In genomic region chr6:147741419-147741818, GRCh38 we compare ENCODE assay signal across 20 cellular contexts.
DNase-seq lines count a peak whose midpoint lies in the region; ATAC-seq and TF ChIP-seq lines count a peak whose summit lies in the region.
"Had no signal": no experiment of that assay in that cellular context is flagged by ENCODE, and none has a peak within 500 bp of the region (broad histone marks: within the 10 kb centered on the region; RNA-seq: fewer than 3 reads in every experiment).

No MANE protein-coding gene starts in this region.

- H3K36me3 ChIP-seq in lower lobe of right lung, result no peaks in the 10 kb centered on the region

- peak; percentile 52 to 63 for ATAC-seq in lower lobe of right lung
- no peak for ATAC-seq in stimulated activated naive B cell treated with anti-CD40 and anti-IgM and Interleukin-4, amounts not matched to agents 10 μg/mL and 1 μg/mL and 100 μg/mL, for 72 hours (replicated peaks)
- ATAC-seq: SK-N-SH treated with all-trans-retinoic acid at 6 μM for 48 hours, T-helper 17 cell had no signal

- H3K27ac ChIP-seq in lower lobe of right lung, result no peak overlapping the region
- H3K27ac ChIP-seq: 22Rv1, GM23248, PC-9 had no signal

- H3K27me3 ChIP-seq in lower lobe of right lung (ENCODE audit: low read depth), result no peaks in the 10 kb centered on the region

- no peaks in the 10 kb centered on the region for H3K4me1 ChIP-seq in lower lobe of right lung

- no peaks in the 10 kb centered on the region for H3K9me3 ChIP-seq in lower lobe of right lung
- H3K9me3 ChIP-seq: Caco-2 had no signal

- intact Hi-C loops in lower lobe of right lung (cut with DNase I), result no loop called here

- no peak overlapping the region for H3K4me3 Mint-ChIP-seq in stimulated activated naive B cell treated with anti-CD40 and anti-IgM and Interleukin-4, amounts not matched to agents 10 μg/mL and 1 μg/mL and 100 μg/mL, for 72 hours
- H3K4me3 Mint-ChIP-seq: T-helper 17 cell had no signal

- no peak overlapping the region for H3K27ac Mint-ChIP-seq in stimulated activated naive B cell treated with anti-CD40 and anti-IgM and Interleukin-4, amounts not matched to agents 10 μg/mL and 1 μg/mL and 100 μg/mL, for 72 hours
- H3K27ac Mint-ChIP-seq: T-helper 17 cell had no signal

- H3K36me3 Mint-ChIP-seq in stimulated activated naive B cell treated with anti-CD40 and anti-IgM and Interleukin-4, amounts not matched to agents 10 μg/mL and 1 μg/mL and 100 μg/mL, for 72 hours, result no peaks in the 10 kb centered on the region

- H3K9me3 Mint-ChIP-seq in stimulated activated naive B cell treated with anti-CD40 and anti-IgM and Interleukin-4, amounts not matched to agents 10 μg/mL and 1 μg/mL and 100 μg/mL, for 72 hours, result peaks cover 0 to 3% of the 10 kb centered on the region in 2 donors

- no peaks in the 10 kb centered on the region for H3K4me1 Mint-ChIP-seq in stimulated activated naive B cell treated with anti-CD40 and anti-IgM and Interleukin-4, amounts not matched to agents 10 μg/mL and 1 μg/mL and 100 μg/mL, for 72 hours
- H3K4me1 Mint-ChIP-seq: T-helper 17 cell had no signal

- H3K4me3 ChIP-seq in epithelial cell of esophagus (ENCODE audit: low read length), result no peak overlapping the region
- no peak overlapping the region for H3K4me3 ChIP-seq in lower lobe of right lung
- H3K4me3 ChIP-seq: GM23248, PC-9 had no signal

- DNase-seq in NCI-H1105 treated with DMSO at 0.1 percent for 48 hours (lab: John Stamatoyannopoulos, UW), result peak; percentile 25
- DNase-seq in NCI-H1105 (lab: John Stamatoyannopoulos, UW), result no peak
- peak; percentile 9 for DNase-seq in DMS153 treated with DMSO at 0.1 percent for 48 hours (lab: John Stamatoyannopoulos, UW; ENCODE audit: unreplicated experiment)
- DNase-seq in epithelial cell of esophagus (ENCODE audit: low read depth), result peak; percentile 18
- peak; percentile 57 for DNase-seq in lower lobe of right lung
- DNase-seq in SW 1271 (lab: John Stamatoyannopoulos, UW), result no peak
- DNase-seq in stimulated activated naive B cell treated with anti-CD40 and anti-IgM and Interleukin-4, amounts not matched to agents 10 μg/mL and 1 μg/mL and 100 μg/mL, for 72 hours, result no peak
- DNase-seq in activated CD4-positive, alpha-beta T cell treated with anti-CD3 and anti-CD28 coated beads, Interleukin-2, amount 50 U/mL, for 4 hours, result no peak
- DNase-seq: Caco-2, DND-41, GF-D8, GM23248, KG1, NCI-H1092, NCI-H187, NCI-H524 treated with DMSO at 0.1 percent for 48 hours, PC-9, T-helper 17 cell had no signal

- TF ChIP-seq CTCF in epithelial cell of esophagus (IDR thresholded peaks at IDR 0.05; ENCODE audit: insufficient read depth, low read depth, low read length, missing control alignments) (no peak), lower lobe of right lung (IDR thresholded peaks at IDR 0.05) (no peak)

- H3K27me3 Mint-ChIP-seq in stimulated activated naive B cell treated with anti-CD40 and anti-IgM and Interleukin-4, amounts not matched to agents 10 μg/mL and 1 μg/mL and 100 μg/mL, for 72 hours, result no peaks in the 10 kb centered on the region

Comparison
In these comparisons a context has a peak if more than half of its experiments do, and no peak if none do; other contexts are left out.
1. DNase-seq: peak in NCI-H1105 treated with DMSO at 0.1 percent for 48 hours (single experiment), DMS153 treated with DMSO at 0.1 percent for 48 hours (single experiment), epithelial cell of esophagus (single experiment) and lower lobe of right lung (single experiment); none in NCI-H1105 (single experiment), SW 1271 (0 of 2), stimulated activated naive B cell treated with anti-CD40 and anti-IgM and Interleukin-4, amounts not matched to agents 10 μg/mL and 1 μg/mL and 100 μg/mL, for 72 hours (single experiment) and activated CD4-positive, alpha-beta T cell treated with anti-CD3 and anti-CD28 coated beads, Interleukin-2, amount 50 U/mL, for 4 hours (0 of 2).
2. ATAC-seq: peak in lower lobe of right lung (2 of 2); none in stimulated activated naive B cell treated with anti-CD40 and anti-IgM and Interleukin-4, amounts not matched to agents 10 μg/mL and 1 μg/mL and 100 μg/mL, for 72 hours (0 of 2).